31 cellular contexts compared by ENCODE assay signal in genomic region chr10:85581357-85581756, GRCh38.
"Had no signal": no experiment of that assay in that cellular context is flagged by ENCODE, and none has a peak within 500 bp of the region (broad histone marks: within the 10 kb centered on the region; RNA-seq: fewer than 3 reads in every experiment).

No MANE protein-coding gene starts in this region.

- H3K4me3 ChIP-seq: ascending aorta, cardiac muscle cell had no signal

- H3K4me1 ChIP-seq: ascending aorta had no signal

- H3K27me3 ChIP-seq: ascending aorta, cardiac muscle cell had no signal

- H3K36me3 ChIP-seq: ascending aorta, cardiac muscle cell, WERI-Rb-1 had no signal

- H3K27ac ChIP-seq: ascending aorta, cardiac muscle cell, WERI-Rb-1 had no signal

- ATAC-seq: activated CD4-positive, alpha-beta T cell treated with anti-CD3 and anti-CD28 coated beads for 36 hours; activated CD4-positive, CD25-positive, alpha-beta regulatory T cell treated with anti-CD3 and anti-CD28 coated beads, Interleukin-2, amount 50 U/mL, for 24 hours; activated CD8-positive, alpha-beta memory T cell treated with anti-CD3 and anti-CD28 coated beads, Interleukin-2, amount 10 ng/mL, durations not matched to agents 7 days and 5 days; activated CD8-positive, alpha-beta T cell treated with anti-CD3 and anti-CD28 coated beads, Interleukin-2, amount 10 ng/mL, durations not matched to agents 7 days and 5 days; activated naive CD8-positive, alpha-beta T cell treated with anti-CD3 and anti-CD28 coated beads, Interleukin-2, amount 50 U/mL, for 24 hours; WTC11 had no signal

- H3K9me3 ChIP-seq: ascending aorta had no signal

- DNase-seq: activated CD4-positive, alpha-beta memory T cell treated with anti-CD3 and anti-CD28 coated beads, Interleukin-2, amount 10 ng/mL, durations not matched to agents 7 days and 5 days; activated CD4-positive, alpha-beta T cell treated with anti-CD3 and anti-CD28 coated beads for 1 hour; activated CD4-positive, alpha-beta T cell treated with anti-CD3 and anti-CD28 coated beads for 36 hours; activated CD4-positive, alpha-beta T cell treated with anti-CD3 and anti-CD28 coated beads for 48 hours; activated CD4-positive, alpha-beta T cell treated with anti-CD3 and anti-CD28 coated beads, Interleukin-2, amount 10 ng/mL, durations not matched to agents 7 days and 5 days; activated CD4-positive, alpha-beta T cell treated with anti-CD3 and anti-CD28 coated beads, Interleukin-2, amount 50 U/mL, for 48 hours; activated CD4-positive, CD25-positive, alpha-beta regulatory T cell; activated CD8-positive, alpha-beta memory T cell treated with anti-CD3 and anti-CD28 coated beads for 24 hours; activated CD8-positive, alpha-beta memory T cell treated with anti-CD3 and anti-CD28 coated beads, Interleukin-2, amount 10 ng/mL, durations not matched to agents 7 days and 5 days; activated CD8-positive, alpha-beta memory T cell treated with anti-CD3 and anti-CD28 coated beads, Interleukin-2, amount 50 U/mL, for 48 hours; activated CD8-positive, alpha-beta T cell treated with anti-CD3 and anti-CD28 coated beads, Interleukin-2, amount 10 ng/mL, durations not matched to agents 7 days and 5 days; activated effector memory CD4-positive, alpha-beta T cell treated with Interleukin-2 at 50 U/mL for 16 hours; activated gamma-delta T cell; activated naive CD4-positive, alpha-beta T cell treated with anti-CD3 and anti-CD28 coated beads, Interleukin-2, amount 10 ng/mL, durations not matched to agents 7 days and 5 days; activated naive CD4-positive, alpha-beta T cell treated with Interleukin-2 at 50 U/mL for 16 hours; activated naive CD8-positive, alpha-beta T cell treated with anti-CD3 and anti-CD28 coated beads, Interleukin-2, amount 10 ng/mL, durations not matched to agents 7 days and 5 days; activated naive CD8-positive, alpha-beta T cell treated with anti-CD3 and anti-CD28 coated beads, Interleukin-2, amount 50 U/mL, for 24 hours; activated T-cell treated with anti-CD3 and anti-CD28 coated beads, Interleukin-2, amount 50 U/mL, for 24 hours; activated T-cell treated with anti-CD3 and anti-CD28 coated beads, Interleukin-2, amount 50 U/mL, for 48 hours; amygdala; anterior cingulate cortex; central memory CD4-positive, alpha-beta T cell; SW 1271; T-helper 1 cell; T-helper 2 cell; T-helper 9 cell; WERI-Rb-1 had no signal
